8 cellular contexts compared by ENCODE assay signal in the genomic region with DNA sequence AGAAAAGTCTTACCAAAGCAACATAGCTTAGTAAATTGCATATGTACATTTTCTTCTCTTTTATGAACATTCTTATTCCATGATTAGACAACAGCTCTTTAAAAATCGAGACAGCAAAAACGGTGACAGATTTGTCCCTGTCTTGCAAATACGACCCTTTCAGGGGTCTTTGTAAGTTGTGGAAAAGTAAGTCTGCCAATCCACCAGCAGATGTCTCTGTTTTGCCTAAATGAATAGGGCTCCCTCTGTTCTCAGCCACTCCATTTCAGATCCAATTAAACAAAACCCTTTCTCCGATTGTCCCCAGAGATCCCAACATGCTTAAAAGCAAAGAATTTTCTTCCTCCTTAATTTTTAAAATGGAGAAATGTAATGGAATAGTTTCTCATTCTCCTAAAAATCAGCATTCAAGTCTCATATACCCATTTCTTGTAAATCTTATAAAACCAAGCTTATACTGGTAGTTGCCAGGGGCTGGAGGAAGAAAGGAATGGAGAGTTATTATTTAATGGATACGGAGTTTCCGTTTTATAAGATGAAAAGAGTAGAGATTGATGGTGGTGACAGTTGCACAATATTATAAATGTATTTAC.
DNase-seq lines count a peak whose midpoint lies in the region; ATAC-seq and TF ChIP-seq lines count a peak whose summit lies in the region.

No MANE protein-coding gene starts in this region.

- peak overlapping the region in 1 of 6 donors; percentile 63 for H3K27ac Mint-ChIP-seq in naive B cell

- peaks cover 6 to 13% (median 9%) of the 10 kb centered on the region in 7 donors for H3K9me3 Mint-ChIP-seq in naive B cell

- H3K4me3 Mint-ChIP-seq in naive B cell, result peak overlapping the region in 5 of 8 donors; percentile 20 to 48 (median 34)

- H3K4me1 ChIP-seq in ACC112 (ENCODE audit: control insufficient read depth, insufficient read depth, low read length, unreplicated experiment), result no peaks in the 10 kb centered on the region

- ATAC-seq in SK-N-SH treated with all-trans-retinoic acid at 6 μM for 48 hours (peak; percentile 90), naive B cell (ENCODE audit: low read depth in 2 of 2) (peak in 1 of 2 donors; percentile 55)

- H3K27ac ChIP-seq in ACC112 (ENCODE audit: low read depth, low read length), result no peak overlapping the region

- H2AFZ ChIP-seq in ACC112 (ENCODE audit: low read length, unreplicated experiment), result no peak overlapping the region

- H3K36me3 Mint-ChIP-seq in naive B cell, result peaks cover 5% of the 10 kb centered on the region in 2 donors

- peak; percentile 70 for TF ChIP-seq CTCF in GM06990 (IDR thresholded peaks at IDR 0.05; ENCODE audit: insufficient read depth, low read length, poor library complexity, severe bottlenecking)

- no peaks in the 10 kb centered on the region for H3K79me2 ChIP-seq in ACC112 (ENCODE audit: control insufficient read depth, insufficient read depth, low read length, unreplicated experiment)

- H3K27me3 ChIP-seq in ACC112 (ENCODE audit: insufficient read depth, low read length), result peaks cover 3% of the 10 kb centered on the region; the same call in 1 of the 2 replicates
- no peaks in the 10 kb centered on the region for H3K27me3 ChIP-seq in GM06990 (replicated peaks; ENCODE audit: control insufficient read depth, insufficient read depth, low read length)

- peak overlapping the region; percentile 37; the same call in 1 of the 2 replicates for H3K4me3 ChIP-seq in ACC112 (ENCODE audit: low read depth, low read length)
- H3K4me3 ChIP-seq in GM06990 (replicated peaks; ENCODE audit: low read depth, low read length), result no peak overlapping the region

- no peaks in the 10 kb centered on the region for H3K36me3 ChIP-seq in ACC112 (ENCODE audit: insufficient read depth, low read length)
- no peaks in the 10 kb centered on the region for H3K36me3 ChIP-seq in GM06990 (ENCODE audit: control insufficient read depth, insufficient read depth, low read length)

- H3K27me3 Mint-ChIP-seq in naive B cell, result no peaks in the 10 kb centered on the region

- DNase-seq in GM06990 (ENCODE audit: extremely low read depth, insufficient read length) (no peak), NAMALWA (ENCODE audit: low spot score) (peak; percentile 78), epidermal melanocyte (ENCODE audit: insufficient read length, low spot score) (peak; percentile 69), naive B cell (peak; percentile 23), UCSD-AML1 (lab: John Stamatoyannopoulos, UW; ENCODE audit: unreplicated experiment) (no peak)
- DNase-seq in NK-92 treated with Interleukin-12 subunit alpha and Interleukin-12 subunit beta, amount 100 ng/mL, for 24 hours (lab: John Stamatoyannopoulos, UW), result no peak

- peaks cover 17 to 31% (median 19%) of the 10 kb centered on the region in 3 donors for H3K4me1 Mint-ChIP-seq in naive B cell

TF ChIP-seq in SK-N-SH treated with all-trans-retinoic acid at 6 μM for 48 hours, 23 proteins besides CTCF, POLR2A, EP300 and RAD21:
- TF ChIP-seq ZC3H10 (CRISPR knock-in tag; IDR thresholded peaks at IDR 0.05) (no peak), SNAI2 (CRISPR knock-in tag; IDR thresholded peaks at IDR 0.05) (no peak), BACH2 (CRISPR knock-in tag; IDR thresholded peaks at IDR 0.05; ENCODE audit: borderline replicate concordance) (peak; percentile 7; the same call in 1 of the 2 replicates), ZFP30 (CRISPR knock-in tag; IDR thresholded peaks at IDR 0.05) (no peak), ZNF565 (CRISPR knock-in tag; conservative IDR thresholded peaks at IDR 0.05; ENCODE audit: low read depth) (no peak), TCF4 (CRISPR knock-in tag; IDR thresholded peaks at IDR 0.05; ENCODE audit: borderline replicate concordance) (no peak)

Comparison
In these comparisons a context has a peak if more than half of its experiments do, and no peak if none do; other contexts are left out.
1. DNase-seq: peak in NAMALWA (single experiment), epidermal melanocyte (single experiment) and naive B cell (single experiment); none in GM06990 (single experiment), NK-92 treated with Interleukin-12 subunit alpha and Interleukin-12 subunit beta, amount 100 ng/mL, for 24 hours (single experiment) and UCSD-AML1 (single experiment).